Comparison of ENCODE assay signal across 8 cellular contexts in genomic region chr1:239814306-239814881, GRCh38.
DNase-seq lines count a peak whose midpoint lies in the region; ATAC-seq lines count a peak whose summit lies in the region.

No MANE protein-coding gene starts in this region.

- H3K4me3 ChIP-seq in aorta (ENCODE audit: low read length in 2 of 2) = no peak overlapping the region

- H3K27ac Mint-ChIP-seq in activated T-cell treated with anti-CD3 and anti-CD28 coated beads, Interleukin-2, amount 50 U/mL, for 72 hours = no peak overlapping the region

- no peaks in the 10 kb centered on the region for H3K9me3 ChIP-seq in aorta (ENCODE audit: control insufficient read depth, low read length)

- peak overlapping the region in 1 of 2 donors; percentile 80 for H3K27ac ChIP-seq in aorta (ENCODE audit: low read depth in 1 of 2, low read length in 2 of 2)

- H3K4me1 ChIP-seq in aorta (ENCODE audit: control insufficient read depth in 1 of 2, insufficient read depth in 2 of 2, low read length in 2 of 2) = peaks cover 0 to 2% of the 10 kb centered on the region in 2 donors

- intact Hi-C loops in aorta (cut with DNase I) = loop anchor here in 1 of 2 donors (10.0 kb wide), 1 partner anchor 80 kb away; no protein-coding TSS in a partner anchor

- H3K4me1 Mint-ChIP-seq in activated T-cell treated with anti-CD3 and anti-CD28 coated beads, Interleukin-2, amount 50 U/mL, for 72 hours (ENCODE audit: low read depth) = peaks cover 69% of the 10 kb centered on the region

- ATAC-seq in activated T-cell treated with anti-CD3 and anti-CD28 coated beads, Interleukin-2, amount 50 U/mL, for 72 hours (replicated peaks in 1 of 2) = peak; percentile 92 to 93
- ATAC-seq in aorta (ENCODE audit: low FRiP score) = peak; percentile 65
- no peak for ATAC-seq in HG03439 (IDR thresholded peaks at IDR 0.05; ENCODE audit: unreplicated experiment)

- no peaks in the 10 kb centered on the region for H3K27me3 ChIP-seq in aorta (ENCODE audit: control insufficient read depth in 1 of 2, insufficient read depth in 2 of 2, low read length in 1 of 2)

- H3K36me3 ChIP-seq in aorta (ENCODE audit: control insufficient read depth in 1 of 2, insufficient read depth in 2 of 2, low read length in 1 of 2) = no peaks in the 10 kb centered on the region

- no peaks in the 10 kb centered on the region for H3K9me3 Mint-ChIP-seq in activated T-cell treated with anti-CD3 and anti-CD28 coated beads, Interleukin-2, amount 50 U/mL, for 72 hours

- no peaks in the 10 kb centered on the region for H3K27me3 Mint-ChIP-seq in activated T-cell treated with anti-CD3 and anti-CD28 coated beads, Interleukin-2, amount 50 U/mL, for 72 hours (ENCODE audit: low read depth)

- peak; percentile 33 for DNase-seq in stimulated activated naive CD4-positive, alpha-beta T cell treated with Interleukin-2 at 50 U/mL for 16 hours (lab: John Stamatoyannopoulos, UW)
- no peak for DNase-seq in stimulated activated naive CD4-positive, alpha-beta T cell (lab: John Stamatoyannopoulos, UW)
- DNase-seq in activated T-cell treated with anti-CD3 and anti-CD28 coated beads, Interleukin-2, amount 50 U/mL, for 72 hours = peak; percentile 60 to 67
- DNase-seq in iPS-NIHi11 (ENCODE audit: low spot score) (peak; percentile 45), aorta (peak in 1 of 2 donors; percentile 50), NCI-H2107 treated with DMSO at 0.1 percent for 48 hours (lab: John Stamatoyannopoulos, UW; ENCODE audit: unreplicated experiment) (no peak), CD1c-positive myeloid dendritic cell (ENCODE audit: extremely low spot score) (no peak)

- 22 to 25% methylated on average over 8 of the region's 8 CpGs for WGBS in aorta, 2 donors

- H3K4me3 Mint-ChIP-seq in activated T-cell treated with anti-CD3 and anti-CD28 coated beads, Interleukin-2, amount 50 U/mL, for 72 hours = peak overlapping the region; percentile 62 to 69

- no peaks in the 10 kb centered on the region for H3K36me3 Mint-ChIP-seq in activated T-cell treated with anti-CD3 and anti-CD28 coated beads, Interleukin-2, amount 50 U/mL, for 72 hours (ENCODE audit: insufficient read depth in 2 of 2)

Comparison
In these comparisons a context has a peak if more than half of its experiments do, and no peak if none do; other contexts are left out.
1. DNase-seq: peak in stimulated activated naive CD4-positive, alpha-beta T cell treated with Interleukin-2 at 50 U/mL for 16 hours (single experiment), activated T-cell treated with anti-CD3 and anti-CD28 coated beads, Interleukin-2, amount 50 U/mL, for 72 hours (2 of 2) and iPS-NIHi11 (single experiment); none in stimulated activated naive CD4-positive, alpha-beta T cell (0 of 6), NCI-H2107 treated with DMSO at 0.1 percent for 48 hours (single experiment) and CD1c-positive myeloid dendritic cell (single experiment).